In genomic region chr2:224638338-224638823, GRCh38 we compare ENCODE assay signal across 8 cellular contexts. TPM values are rescaled to one million over a fixed set of nuclear protein-coding genes. Genes with fewer than 3 reads are reported as not detected.
DNase-seq lines count a peak whose midpoint lies in the region; ATAC-seq and TF ChIP-seq lines count a peak whose summit lies in the region.

No MANE protein-coding gene starts in this region.

- ATAC-seq in GM18508 (IDR thresholded peaks at IDR 0.05; ENCODE audit: insufficient read depth, unreplicated experiment) (peak; percentile 79), HG02571 (IDR thresholded peaks at IDR 0.05; ENCODE audit: unreplicated experiment) (peak; percentile 91)
- ATAC-seq in activated naive CD4-positive, alpha-beta T cell treated with anti-CD3 and anti-CD28 coated beads, Interleukin-2, amount 50 U/mL, for 72 hours: peak; percentile 76 to 89

- DNase-seq in NCI-H345 treated with DMSO at 0.1 percent for 48 hours (lab: John Stamatoyannopoulos, UW; ENCODE audit: unreplicated experiment) (peak; percentile 18), KG1 (lab: John Stamatoyannopoulos, UW) (no peak), A172 (ENCODE audit: low spot score) (no peak), CD14-positive monocyte (ENCODE audit: low spot score) (no peak), anterior cingulate cortex (lab: John Stamatoyannopoulos, UW) (no peak)
- DNase-seq in activated naive CD4-positive, alpha-beta T cell treated with anti-CD3 and anti-CD28 coated beads, Interleukin-2, amount 50 U/mL, for 72 hours (ENCODE audit: low spot score in 2 of 2): peak in 1 of 2 donors; percentile 10

- H3K4me3 Mint-ChIP-seq in CD14-positive monocyte: peak overlapping the region in 1 of 2 donors; percentile 46

- peaks cover 0 to 3% (median 0%) of the 10 kb centered on the region in 3 donors for H3K27me3 Mint-ChIP-seq in CD14-positive monocyte (ENCODE audit: low read depth in 3 of 3)

- no peak for TF ChIP-seq CTCF in CD14-positive monocyte (IDR thresholded peaks at IDR 0.05)

- no peaks in the 10 kb centered on the region for H3K9me3 Mint-ChIP-seq in activated naive CD4-positive, alpha-beta T cell treated with anti-CD3 and anti-CD28 coated beads, Interleukin-2, amount 50 U/mL, for 72 hours
- no peaks in the 10 kb centered on the region for H3K9me3 Mint-ChIP-seq in CD14-positive monocyte

- peaks cover 10% of the 10 kb centered on the region for H3K4me1 Mint-ChIP-seq in CD14-positive monocyte

- peak overlapping the region; percentile 81 to 91 for H3K27ac Mint-ChIP-seq in activated naive CD4-positive, alpha-beta T cell treated with anti-CD3 and anti-CD28 coated beads, Interleukin-2, amount 50 U/mL, for 72 hours
- H3K27ac Mint-ChIP-seq in CD14-positive monocyte: peak overlapping the region in 1 of 7 donors; percentile 6

- H3K36me3 Mint-ChIP-seq in activated naive CD4-positive, alpha-beta T cell treated with anti-CD3 and anti-CD28 coated beads, Interleukin-2, amount 50 U/mL, for 72 hours: peaks cover 0 to 6% of the 10 kb centered on the region in 2 donors
- H3K36me3 Mint-ChIP-seq in CD14-positive monocyte: no peaks in the 10 kb centered on the region

- intact Hi-C loops in CD14-positive monocyte (cut with micrococcal nuclease): no loop called here

RNA-seq across cellular contexts. Expression of gene CUL3, which starts 53.2 kb away (rescaled TPM):
- total RNA-seq in activated naive CD4-positive, alpha-beta T cell treated with anti-CD3 and anti-CD28 coated beads, Interleukin-2, amount 50 U/mL, for 72 hours: 100 to 1,000 TPM in 1 of 2 donors, 10 to 100 TPM in 1; 68.9 to 120 TPM
- 80.2 and 114 TPM in 2 replicates for total RNA-seq in A172 (2014; rRNA removed; shearing (Covaris generic))
- polyA plus RNA-seq in CD14-positive monocyte: 10 to 100 TPM; 12.3 to 12.9 TPM
